Comparison of ENCODE assay signal across 1 cellular context in genomic region chr5:82100303-82101077, GRCh38.
TF ChIP-seq lines count a peak whose summit lies in the region.

No MANE protein-coding gene starts in this region.

TF ChIP-seq in WTC11, 78 proteins besides CTCF, POLR2A, EP300 and RAD21 (continued from another document):
- TF ChIP-seq AFF4 (CRISPR knock-in tag; IDR thresholded peaks at IDR 0.05; ENCODE audit: borderline replicate concordance) (no peak), NFE2L1 (CRISPR knock-in tag; IDR thresholded peaks at IDR 0.05) (no peak), CBFB (CRISPR knock-in tag; IDR thresholded peaks at IDR 0.05; ENCODE audit: low read depth) (no peak), ZNF512 (CRISPR knock-in tag; IDR thresholded peaks at IDR 0.05; ENCODE audit: borderline replicate concordance) (no peak), SOX15 (CRISPR knock-in tag; IDR thresholded peaks at IDR 0.05) (no peak), AR (CRISPR knock-in tag; IDR thresholded peaks at IDR 0.05) (no peak), GRHL2 (CRISPR knock-in tag; IDR thresholded peaks at IDR 0.05; ENCODE audit: insufficient replicate concordance, severe bottlenecking) (no peak), E2F4 (CRISPR knock-in tag; IDR thresholded peaks at IDR 0.05; ENCODE audit: borderline replicate concordance, low read depth) (no peak), USF2 (CRISPR knock-in tag; IDR thresholded peaks at IDR 0.05) (no peak), CREB1 (CRISPR knock-in tag; IDR thresholded peaks at IDR 0.05) (no peak)
